Comparison of ENCODE assay signal across 8 cellular contexts in the genomic region with DNA sequence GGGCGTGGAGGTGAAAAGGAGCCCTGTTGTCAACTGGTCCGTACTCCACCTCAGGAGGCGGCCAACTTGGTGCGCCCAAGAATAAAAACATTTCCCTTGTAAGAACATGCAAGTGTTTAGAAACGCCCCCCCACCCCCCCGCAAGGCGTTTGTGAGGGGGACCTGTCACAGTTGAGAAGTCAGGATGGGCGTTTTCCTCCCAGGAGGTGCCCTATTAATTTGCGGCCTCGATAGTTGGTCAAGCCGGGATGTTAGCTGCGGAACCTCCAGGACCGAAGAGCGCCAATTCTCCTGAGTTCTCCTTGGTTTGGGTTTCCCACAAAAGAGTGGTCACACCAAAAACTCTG. TPM values are rescaled to one million over a fixed set of nuclear protein-coding genes. Genes with fewer than 3 reads are reported as not detected.
A peak's percentile ranks its signal among the peaks of the same experiment; 100 is the strongest.
DNase-seq lines count a peak whose midpoint lies in the region; ATAC-seq and TF ChIP-seq lines count a peak whose summit lies in the region.

No MANE protein-coding gene starts in this region.

- H3K9me3 ChIP-seq in BE2C (no peaks in the 10 kb centered on the region), right atrium auricular region (no peaks in the 10 kb centered on the region), spleen (no peaks in the 10 kb centered on the region)

- H3K4me3 Mint-ChIP-seq in activated naive CD4-positive, alpha-beta T cell treated with anti-CD3 and anti-CD28 coated beads, Interleukin-2, amount 10 ng/mL, durations not matched to agents 7 days and 5 days, result peak overlapping the region; percentile 100

- H3K27me3 Mint-ChIP-seq in activated naive CD4-positive, alpha-beta T cell treated with anti-CD3 and anti-CD28 coated beads, Interleukin-2, amount 10 ng/mL, durations not matched to agents 7 days and 5 days, result peaks cover 16% of the 10 kb centered on the region

- H3K4me1 Mint-ChIP-seq in activated naive CD4-positive, alpha-beta T cell treated with anti-CD3 and anti-CD28 coated beads, Interleukin-2, amount 10 ng/mL, durations not matched to agents 7 days and 5 days, result peaks cover 57% of the 10 kb centered on the region

- peaks cover 27% of the 10 kb centered on the region for H3K36me3 Mint-ChIP-seq in activated naive CD4-positive, alpha-beta T cell treated with anti-CD3 and anti-CD28 coated beads, Interleukin-2, amount 10 ng/mL, durations not matched to agents 7 days and 5 days

- H3K27ac ChIP-seq in right atrium auricular region, result peak overlapping the region; percentile 98 to 99
- H3K27ac ChIP-seq in spleen, result peak overlapping the region; percentile 87 to 99 (median 96)

- H3K9me3 Mint-ChIP-seq in activated naive CD4-positive, alpha-beta T cell treated with anti-CD3 and anti-CD28 coated beads, Interleukin-2, amount 10 ng/mL, durations not matched to agents 7 days and 5 days, result no peaks in the 10 kb centered on the region

- TF ChIP-seq CTCF in BE2C (IDR thresholded peaks at IDR 0.05; ENCODE audit: low read depth, low read length) (no peak), right atrium auricular region (IDR thresholded peaks at IDR 0.05) (no peak), spleen (IDR thresholded peaks at IDR 0.05 in 8 of 11, conservative IDR thresholded peaks at IDR 0.05 in 3 of 11) (no peak)

- H3K4me1 ChIP-seq in BE2C (no peaks in the 10 kb centered on the region), right atrium auricular region (peaks cover 0 to 32% of the 10 kb centered on the region in 2 donors), spleen (peaks cover 4 to 62% (median 34%) of the 10 kb centered on the region in 6 donors)

- H3K36me3 ChIP-seq in BE2C (peaks cover 7% of the 10 kb centered on the region), right atrium auricular region (no peaks in the 10 kb centered on the region), spleen (peaks cover 0 to 5% (median 0%) of the 10 kb centered on the region in 6 donors)

- 0 to 1% (median 0%) methylated on average over 14 of the region's 14 CpGs for WGBS in spleen, 5 donors

- peak; percentile 3 for ATAC-seq in GM21576 (IDR thresholded peaks at IDR 0.05; ENCODE audit: unreplicated experiment)

- peak overlapping the region; percentile 99 for H3K4me3 ChIP-seq in BE2C (ENCODE audit: low read depth, low read length)
- H3K4me3 ChIP-seq in right atrium auricular region, result peak overlapping the region; percentile 78 to 91
- H3K4me3 ChIP-seq in spleen, result peak overlapping the region; percentile 76 to 93 (median 88)

- intact Hi-C loops in spleen (cut with DNase I; ENCODE audit: low total_unique reads), result loop anchor here (5.0 kb wide), 1 partner anchor 38 kb away; a partner anchor contains a TSS

- H3K27ac Mint-ChIP-seq in activated naive CD4-positive, alpha-beta T cell treated with anti-CD3 and anti-CD28 coated beads, Interleukin-2, amount 10 ng/mL, durations not matched to agents 7 days and 5 days, result peak overlapping the region; percentile 99

- no peak for TF ChIP-seq POLR2A in spleen (IDR thresholded peaks at IDR 0.05)

- H3K27me3 ChIP-seq in BE2C, result no peaks in the 10 kb centered on the region
- H3K27me3 ChIP-seq in right atrium auricular region, result no peaks in the 10 kb centered on the region
- peaks cover 0 to 15% (median 0%) of the 10 kb centered on the region in 7 donors for H3K27me3 ChIP-seq in spleen (replicated peaks in 1 of 7)

- CTCF ChIA-PET in activated naive CD4-positive, alpha-beta T cell treated with anti-CD3 and anti-CD28 coated beads, Interleukin-2, amount 10 ng/mL, durations not matched to agents 7 days and 5 days (lab: Charles Lee), result interaction anchor here (1.0 to 6.9 kb wide), 3 partner anchors 31 to 51 kb away, joined by 3 to 44 read pairs (median 14); a partner anchor contains a TSS

- DNase-seq in BE2C (peak; percentile 36), NOMO-1 (lab: John Stamatoyannopoulos, UW; ENCODE audit: unreplicated experiment in 2 of 2) (peak; percentile 49 to 57), right atrium auricular region (ENCODE audit: low spot score) (peak; percentile 85), spleen (peak; percentile 91), NCI-H82 (lab: John Stamatoyannopoulos, UW) (no peak), AG08395 (ENCODE audit: low spot score) (no peak)
- peak; percentile 76 for DNase-seq in activated naive CD4-positive, alpha-beta T cell treated with anti-CD3 and anti-CD28 coated beads, Interleukin-2, amount 10 ng/mL, durations not matched to agents 7 days and 5 days

RNA-seq across cellular contexts. Expression of a gene that starts 0.7 kb away (rescaled TPM):
- polyA plus RNA-seq in BE2C (2012; ENCODE audit: insufficient read depth, insufficient read length, low read depth), result 15.7 TPM
- 10 to 100 TPM; 25.4 to 27.3 TPM for total RNA-seq in right atrium auricular region
- total RNA-seq in spleen, result 10 to 100 TPM in 6 of 7 donors, 1 to 10 TPM in 1; 6.0 to 43.2 (median 20.4) TPM
- polyA plus RNA-seq in spleen, result 10 to 100 TPM in 1 of 3 donors, 1 to 10 TPM in 2; 2.7 to 10.6 (median 8.0) TPM

RNA-seq across cellular contexts. Expression of a gene that starts 28.8 kb away (rescaled TPM):
- polyA plus RNA-seq in BE2C (2012; ENCODE audit: insufficient read depth, insufficient read length, low read depth), result 0.12 TPM
- under 1 TPM; 0.31 to 0.44 TPM for total RNA-seq in right atrium auricular region
- under 1 TPM in 5 of 7 donors, not detected in 2; 0.09 to 0.79 (median 0.40) TPM for total RNA-seq in spleen
- polyA plus RNA-seq in spleen, result under 1 TPM; 0.11 to 0.32 (median 0.15) TPM

RNA-seq across cellular contexts. Expression of a gene that starts 35.9 kb away (rescaled TPM):
- 86.8 TPM for polyA plus RNA-seq in BE2C (2012; ENCODE audit: insufficient read depth, insufficient read length, low read depth)
- total RNA-seq in right atrium auricular region (10 to 100 TPM; 34.4 to 41.7 TPM), spleen (100 to 1,000 TPM in 5 of 7 donors, 10 to 100 TPM in 2; 78.2 to 143 (median 126) TPM)
- polyA plus RNA-seq in spleen, result 100 to 1,000 TPM; 116 to 421 (median 163) TPM

Comparison
In these comparisons a context has a peak if more than half of its experiments do, and no peak if none do; other contexts are left out.
1. DNase-seq: peak in BE2C (single experiment), NOMO-1 (2 of 2), activated naive CD4-positive, alpha-beta T cell treated with anti-CD3 and anti-CD28 coated beads, Interleukin-2, amount 10 ng/mL, durations not matched to agents 7 days and 5 days (single experiment), right atrium auricular region (single experiment) and spleen (single experiment); none in NCI-H82 (single experiment) and AG08395 (single experiment).
2. Peak in every context shown above with its lines, with median percentiles within 50 percentile points of each other: H3K4me3 ChIP-seq.